Comparison of ENCODE assay signal across 8 cellular contexts in the genomic region with DNA sequence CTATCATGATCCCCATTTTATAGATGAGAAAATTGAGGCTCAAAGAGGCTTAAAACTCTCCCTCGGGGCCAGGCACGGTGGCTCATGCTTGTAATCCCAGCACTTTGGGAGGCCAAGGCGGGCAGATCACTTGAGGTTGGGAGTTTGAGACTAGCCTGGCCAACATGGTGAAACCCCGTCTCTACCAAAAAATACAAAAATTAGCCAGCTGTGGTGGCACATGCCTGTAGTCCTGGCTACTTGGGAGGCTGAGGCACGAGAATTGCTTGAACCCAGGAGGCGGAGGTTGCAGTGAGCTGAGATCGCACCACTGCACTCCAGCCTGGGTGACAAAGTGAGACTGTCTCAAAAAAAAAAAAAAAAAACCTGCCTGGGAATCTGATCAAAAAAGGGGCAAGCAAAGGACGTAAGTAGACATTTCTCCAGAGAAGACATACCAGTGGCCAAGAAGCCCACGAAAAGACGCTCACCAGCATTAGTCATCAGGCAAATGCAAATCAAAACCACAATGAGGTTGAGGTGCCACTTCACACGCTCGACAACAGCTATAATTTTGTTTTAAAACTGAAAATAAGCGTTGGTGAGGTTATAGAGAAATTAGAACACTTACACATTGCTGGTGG.
DNase-seq lines count a peak whose midpoint lies in the region; ATAC-seq and TF ChIP-seq lines count a peak whose summit lies in the region.
"Not testable (repeated sequence)": the region's sequence is repeated elsewhere in the genome, so short reads cannot be mapped to it uniquely, and the experiment has no call there.

No MANE protein-coding gene starts in this region.

- H3K4me1 ChIP-seq in HCT116 (ENCODE audit: control insufficient read depth in 1 of 2, insufficient read depth in 2 of 2, low read length in 2 of 2): peaks cover 9 to 26% of the 10 kb centered on the region in 2 experiments
- peaks cover 52% of the 10 kb centered on the region for H3K4me1 ChIP-seq in effector memory CD4-positive, alpha-beta T cell (ENCODE audit: control insufficient read depth, insufficient read depth, low read length, poor library complexity, severe bottlenecking)

- TF ChIP-seq POLR2A in HCT116 (IDR thresholded peaks at IDR 0.05; ENCODE audit: borderline replicate concordance, extremely low read depth, insufficient read depth, insufficient read length); NB4 (IDR thresholded peaks at IDR 0.05; ENCODE audit: extremely low read depth, insufficient read length): not testable (repeated sequence)

- peak overlapping the region; percentile 13 for H3K4me3 Mint-ChIP-seq in activated T-helper 2 cell treated with anti-CD3 and anti-CD28 coated beads, Interferon-gamma antibody, Interleukin-2, Interleukin-4, amounts not matched to agents 10 μg/mL and 5 μg/mL and 100 μg/mL, durations not matched to agents 14 hours and 24 hours and 36 hours (ENCODE audit: low read depth)

- H3K36me3 Mint-ChIP-seq in activated T-helper 2 cell treated with anti-CD3 and anti-CD28 coated beads, Interferon-gamma antibody, Interleukin-2, Interleukin-4, amounts not matched to agents 10 μg/mL and 5 μg/mL and 100 μg/mL, durations not matched to agents 14 hours and 24 hours and 36 hours (ENCODE audit: low read depth): not testable (repeated sequence)

- H3K4me1 Mint-ChIP-seq in activated T-helper 2 cell treated with anti-CD3 and anti-CD28 coated beads, Interferon-gamma antibody, Interleukin-2, Interleukin-4, amounts not matched to agents 10 μg/mL and 5 μg/mL and 100 μg/mL, durations not matched to agents 14 hours and 24 hours and 36 hours (ENCODE audit: low read depth): peaks cover 44% of the 10 kb centered on the region

- not testable (repeated sequence) for H3K79me2 ChIP-seq in HCT116 (ENCODE audit: insufficient read depth, low read length)

- not testable (repeated sequence) for H3K9me3 ChIP-seq in HCT116 (ENCODE audit: control insufficient read depth in 1 of 2, insufficient read depth in 1 of 2, low read depth in 1 of 2, low read length in 2 of 2); effector memory CD4-positive, alpha-beta T cell (ENCODE audit: control insufficient read depth, low read length)

- POLR2A ChIA-PET in HCT116 (lab: Charles Lee): not testable (repeated sequence)

- CTCF ChIA-PET in HCT116 (lab: Charles Lee): interaction anchor here (1.6 kb wide), 1 partner anchor 9 kb away, joined by 5 read pairs; no protein-coding TSS in a partner anchor

- not testable (repeated sequence) for H3K9ac ChIP-seq in HCT116 (ENCODE audit: low read length)

- H3K27me3 ChIP-seq in HCT116 (ENCODE audit: insufficient read depth, low read length); effector memory CD4-positive, alpha-beta T cell (replicated peaks; ENCODE audit: control insufficient read depth, insufficient read depth, low read length, poor library complexity, severe bottlenecking): not testable (repeated sequence)

- H3K27ac ChIP-seq in HCT116 (ENCODE audit: low read depth, low read length): not testable (repeated sequence)
- peak overlapping the region; percentile 59 for H3K27ac ChIP-seq in effector memory CD4-positive, alpha-beta T cell (ENCODE audit: insufficient read depth, low read length, poor library complexity, severe bottlenecking)

- RAD21 ChIA-PET in HCT116 (lab: Charles Lee; ENCODE audit: low non-redundant PET in 1 of 2, low total read pairs in 2 of 2, uncharacterized antibody in 2 of 2, unreplicated experiment in 2 of 2): interaction anchor here in 1 of 2 experiments (0.6 kb wide), 1 partner anchor 709 kb away, joined by 6 read pairs; no protein-coding TSS in a partner anchor

- not testable (repeated sequence) for H3K9me3 Mint-ChIP-seq in activated T-helper 2 cell treated with anti-CD3 and anti-CD28 coated beads, Interferon-gamma antibody, Interleukin-2, Interleukin-4, amounts not matched to agents 10 μg/mL and 5 μg/mL and 100 μg/mL, durations not matched to agents 14 hours and 24 hours and 36 hours

- H3K27ac Mint-ChIP-seq in activated T-helper 2 cell treated with anti-CD3 and anti-CD28 coated beads, Interferon-gamma antibody, Interleukin-2, Interleukin-4, amounts not matched to agents 10 μg/mL and 5 μg/mL and 100 μg/mL, durations not matched to agents 14 hours and 24 hours and 36 hours: peak overlapping the region; percentile 76

- not testable (repeated sequence) for H3K36me3 ChIP-seq in HCT116 (ENCODE audit: control insufficient read depth in 1 of 2, insufficient read depth in 2 of 2, low read length in 2 of 2); effector memory CD4-positive, alpha-beta T cell (ENCODE audit: control insufficient read depth, insufficient read depth, low read length)

- peak; percentile 73 for DNase-seq in EH (ENCODE audit: low read depth)
- DNase-seq in HCT116 (ENCODE audit: low read depth, low spot score): not testable (repeated sequence)
- peak; percentile 75 for DNase-seq in NB4 (ENCODE audit: low read depth)
- DNase-seq in activated CD4-positive, alpha-beta T cell treated with anti-CD3 and anti-CD28 coated beads for 24 hours (ENCODE audit: low read depth in 2 of 2): peak; percentile 42
- DNase-seq in activated T-helper 2 cell treated with anti-CD3 and anti-CD28 coated beads, Interferon-gamma antibody, Interleukin-2, Interleukin-4, amounts not matched to agents 10 μg/mL and 5 μg/mL and 100 μg/mL, durations not matched to agents 14 hours and 24 hours and 36 hours (ENCODE audit: low spot score): peak; percentile 63
- peak; percentile 56 to 71 (median 65) for DNase-seq in effector memory CD4-positive, alpha-beta T cell
- peak; percentile 23 for DNase-seq in sciatic nerve (ENCODE audit: low spot score)
- peak; percentile 35 for DNase-seq in stimulated activated CD8-positive, alpha-beta memory T cell treated with anti-CD3 and anti-CD28 coated beads, Interleukin-7, amount 100 ng/mL, for 24 hours (ENCODE audit: low read depth)

- H4K20me1 ChIP-seq in HCT116 (ENCODE audit: insufficient read depth): not testable (repeated sequence)

- H3K9me2 ChIP-seq in HCT116 (ENCODE audit: insufficient read depth): not testable (repeated sequence)

- not testable (repeated sequence) for H2AFZ ChIP-seq in HCT116 (ENCODE audit: low read depth, low read length, poor library complexity, severe bottlenecking)

- H3K4me3 ChIP-seq in HCT116 (replicated peaks in 1 of 2; ENCODE audit: low read depth in 1 of 2, low read length in 2 of 2); NB4 (ENCODE audit: low read depth, low read length); effector memory CD4-positive, alpha-beta T cell (ENCODE audit: insufficient read depth, low read depth, low read length, poor library complexity, severe bottlenecking): not testable (repeated sequence)

- not testable (repeated sequence) for H3K27me3 Mint-ChIP-seq in activated T-helper 2 cell treated with anti-CD3 and anti-CD28 coated beads, Interferon-gamma antibody, Interleukin-2, Interleukin-4, amounts not matched to agents 10 μg/mL and 5 μg/mL and 100 μg/mL, durations not matched to agents 14 hours and 24 hours and 36 hours (ENCODE audit: low read depth)

- ATAC-seq in HCT116, sciatic nerve: not testable (repeated sequence)

- intact Hi-C loops in HCT116 (cut with micrococcal nuclease); sciatic nerve (cut with DNase I): not testable (repeated sequence)
- intact Hi-C loops in activated T-helper 2 cell treated with anti-CD3 and anti-CD28 coated beads, Interferon-gamma antibody, Interleukin-2, Interleukin-4, amounts not matched to agents 10 μg/mL and 5 μg/mL and 100 μg/mL, durations not matched to agents 14 hours and 24 hours and 36 hours (cut with micrococcal nuclease): loop anchor here (1.0 to 5.0 kb wide), 4 partner anchors 39 to 701 kb away; a partner anchor contains a TSS

- BruUV-seq in HCT116 (replicated peaks; lab: Mats Ljungman, UMichigan): not testable (repeated sequence)

- H3K4me2 ChIP-seq in HCT116 (ENCODE audit: low read length): peak overlapping the region; percentile 42

- TF ChIP-seq RAD21 in HCT116 (IDR thresholded peaks at IDR 0.05; ENCODE audit: low read depth): not testable (repeated sequence)

- TF ChIP-seq CTCF in HCT116 (IDR thresholded peaks at IDR 0.05 in 2 of 3, conservative IDR thresholded peaks at IDR 0.05 in 1 of 3; ENCODE audit: borderline replicate concordance in 1 of 3, insufficient read depth in 1 of 3, low read depth in 2 of 3, low read length in 2 of 3); NB4 (IDR thresholded peaks at IDR 0.05; ENCODE audit: low read depth, low read length): not testable (repeated sequence)

TF ChIP-seq in HCT116, 20 proteins besides CTCF, POLR2A, EP300 and RAD21:
- TF ChIP-seq FOSL1 (IDR thresholded peaks at IDR 0.05; ENCODE audit: low read depth) (0 out of 2 replicates have a peak, but pooled peaks have one; percentile 17), CBX3 (IDR thresholded peaks at IDR 0.05; ENCODE audit: low read depth) (0 out of 2 replicates have a peak, but pooled peaks have one; percentile 5)
